1 cellular context compared by ENCODE assay signal in the genomic region with DNA sequence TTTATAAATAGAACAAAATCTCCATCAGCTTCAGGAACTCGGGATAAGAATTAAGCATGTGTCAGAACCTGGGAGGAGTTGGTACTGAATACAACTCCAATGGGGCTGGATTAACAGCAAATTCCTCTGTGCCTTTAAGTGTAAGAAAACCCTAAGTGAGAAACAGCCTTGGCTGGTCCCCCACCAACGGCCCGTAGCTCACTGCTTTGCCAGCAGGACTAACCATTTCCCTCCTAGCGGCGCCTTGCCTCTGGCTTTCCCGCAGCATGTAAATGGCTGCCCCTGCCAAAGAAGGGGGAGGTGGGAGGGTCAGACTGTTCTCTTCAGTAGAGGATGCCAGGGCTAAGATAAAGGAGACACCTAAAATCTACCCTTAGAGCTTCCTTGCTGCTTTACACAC.
TF ChIP-seq lines count a peak whose summit lies in the region.

No MANE protein-coding gene starts in this region.

TF ChIP-seq in H1, 55 proteins besides CTCF, POLR2A, EP300 and RAD21:
- TF ChIP-seq RXRA (IDR thresholded peaks at IDR 0.05; ENCODE audit: insufficient read depth, low read depth, low read length) (no peak), RFX5 (IDR thresholded peaks at IDR 0.05; ENCODE audit: borderline replicate concordance, low read depth, low read length) (no peak), CREB1 (IDR thresholded peaks at IDR 0.05) (no peak), TAF1 (IDR thresholded peaks at IDR 0.05; ENCODE audit: low read depth, low read length) (0 out of 2 replicates have a peak, but pooled peaks have one; percentile 21), HDAC2 (IDR thresholded peaks at IDR 0.05; ENCODE audit: borderline replicate concordance in 1 of 2, low read depth in 2 of 2, low read length in 2 of 2) (no peak), YY1 (IDR thresholded peaks at IDR 0.05; ENCODE audit: low read depth, low read length) (peak; percentile 85), KDM5A (IDR thresholded peaks at IDR 0.05; ENCODE audit: low read length) (no peak), CTBP2 (IDR thresholded peaks at IDR 0.05; ENCODE audit: borderline replicate concordance, insufficient read depth, insufficient read length, low read length) (no peak), BACH1 (IDR thresholded peaks at IDR 0.05; ENCODE audit: low read length) (no peak), ASH2L (IDR thresholded peaks at IDR 0.05; ENCODE audit: low read length) (no peak), BCL11A (IDR thresholded peaks at IDR 0.05; ENCODE audit: low read depth in 2 of 2, low read length in 2 of 2) (no peak), CHD1 (IDR thresholded peaks at IDR 0.05; ENCODE audit: low read depth, low read length) (no peak), SRF (IDR thresholded peaks at IDR 0.05; ENCODE audit: low read depth, low read length) (no peak)
- TF ChIP-seq, protein P1, sequence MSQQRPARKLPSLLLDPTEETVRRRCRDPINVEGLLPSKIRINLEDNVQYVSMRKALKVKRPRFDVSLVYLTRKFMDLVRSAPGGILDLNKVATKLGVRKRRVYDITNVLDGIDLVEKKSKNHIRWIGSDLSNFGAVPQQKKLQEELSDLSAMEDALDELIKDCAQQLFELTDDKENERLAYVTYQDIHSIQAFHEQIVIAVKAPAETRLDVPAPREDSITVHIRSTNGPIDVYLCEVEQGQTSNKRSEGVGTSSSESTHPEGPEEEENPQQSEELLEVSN (IDR thresholded peaks at IDR 0.05) = peak; percentile 40; the same call in 1 of the 2 replicates
